In genomic region chr5:132271251-132272246, GRCh38 we compare ENCODE assay signal across 1 cellular context.
TF ChIP-seq lines count a peak whose summit lies in the region.

No MANE protein-coding gene starts in this region.

TF ChIP-seq in GM12878, 131 proteins besides CTCF, POLR2A, EP300 and RAD21 (continued from another document):
- TF ChIP-seq PKNOX1 (IDR thresholded peaks at IDR 0.05) (no peak), IKZF2 (IDR thresholded peaks at IDR 0.05) (no peak)
TF ChIP-seq in GM12878: peak in this region for 0.
